Comparison of ENCODE assay signal across 13 cellular contexts in genomic region chr1:226987623-226988336, GRCh38. TPM values are rescaled to one million over a fixed set of nuclear protein-coding genes. Genes with fewer than 3 reads are reported as not detected.
DNase-seq lines count a peak whose midpoint lies in the region; ATAC-seq and TF ChIP-seq lines count a peak whose summit lies in the region.
"Had no signal": no experiment of that assay in that cellular context is flagged by ENCODE, and none has a peak within 500 bp of the region (broad histone marks: within the 10 kb centered on the region; RNA-seq: fewer than 3 reads in every experiment).

No MANE protein-coding gene starts in this region.

- no peak for TF ChIP-seq POLR2A in heart left ventricle (IDR thresholded peaks at IDR 0.05)

- H3K27me3 ChIP-seq in heart left ventricle (no peaks in the 10 kb centered on the region), esophagus (ENCODE audit: control insufficient read depth in 1 of 2, insufficient read depth in 2 of 2, low read length in 2 of 2) (no peaks in the 10 kb centered on the region), neural progenitor cell (no peaks in the 10 kb centered on the region)
- H3K27me3 ChIP-seq: MG63, SJSA1 had no signal

- H3K4me1 ChIP-seq in heart left ventricle = peaks cover 0 to 82% (median 40%) of the 10 kb centered on the region in 12 donors
- H3K4me1 ChIP-seq in esophagus (ENCODE audit: control insufficient read depth in 2 of 2, insufficient read depth in 2 of 2, low read length in 1 of 2) = peaks cover 4 to 7% of the 10 kb centered on the region in 2 donors
- H3K4me1 ChIP-seq in neural progenitor cell = peaks cover 16% of the 10 kb centered on the region
- H3K4me1 ChIP-seq: SJSA1 had no signal

- DNase-seq in heart left ventricle (no peak), left cardiac atrium (no peak), neural progenitor cell (ENCODE audit: low spot score) (no peak), NCI-H524 treated with DMSO at 0.1 percent for 48 hours (lab: John Stamatoyannopoulos, UW) (no peak), AG20443 (ENCODE audit: low spot score) (no peak), anterior cingulate cortex (lab: John Stamatoyannopoulos, UW) (no peak)
- DNase-seq in effector CD4-positive, alpha-beta T cell = no peak
- DNase-seq: kidney glomerular epithelial cell, MG63, NCI-H2081 treated with DMSO at 0.1 percent for 48 hours, WERI-Rb-1 had no signal

- TF ChIP-seq CTCF in heart left ventricle (IDR thresholded peaks at IDR 0.05) = no peak
- TF ChIP-seq CTCF in neural progenitor cell (IDR thresholded peaks at IDR 0.05) = no peak

- peaks cover 18% of the 10 kb centered on the region for H3F3A ChIP-seq in neural progenitor cell (ENCODE audit: low read depth)

- intact Hi-C loops in heart left ventricle (cut with DNase I) (loop anchor here in 4 of 10 donors (5.0 kb wide), 4 partner anchors 45 to 75 kb away; partner anchors contain the start of gene COQ8A (in 1 of the 4)), left cardiac atrium (cut with DNase I) (loop anchor here in 1 of 2 donors (5.0 kb wide), 1 partner anchor 70 kb away; no protein-coding TSS in a partner anchor)

- H3K9me3 ChIP-seq in heart left ventricle (no peaks in the 10 kb centered on the region), esophagus (ENCODE audit: control insufficient read depth in 2 of 2, insufficient read depth in 1 of 2, low read depth in 1 of 2, low read length in 1 of 2) (no peaks in the 10 kb centered on the region), neural progenitor cell (ENCODE audit: low read depth) (no peaks in the 10 kb centered on the region)
- H3K9me3 ChIP-seq: MG63, SJSA1 had no signal

- no peak overlapping the region for H3K9ac ChIP-seq in neural progenitor cell

- H3K4me1 Mint-ChIP-seq in neural progenitor cell = peaks cover 12% of the 10 kb centered on the region

- H3K36me3 ChIP-seq in heart left ventricle (peaks cover 0 to 58% (median 40%) of the 10 kb centered on the region in 9 donors), esophagus (ENCODE audit: control insufficient read depth in 2 of 2, insufficient read depth in 2 of 2, low read length in 1 of 2) (peaks cover 2 to 34% of the 10 kb centered on the region in 2 donors), neural progenitor cell (no peaks in the 10 kb centered on the region)
- H3K36me3 ChIP-seq: WERI-Rb-1 had no signal

- no peaks in the 10 kb centered on the region for H3K79me2 ChIP-seq in neural progenitor cell (ENCODE audit: low read depth)

- ATAC-seq in heart left ventricle = no peak
- no peak for ATAC-seq in left cardiac atrium

- no peak overlapping the region for H2AFZ ChIP-seq in neural progenitor cell (replicated peaks)

- H3K4me3 ChIP-seq in heart left ventricle (no peak overlapping the region), esophagus (ENCODE audit: low read depth in 1 of 2, low read length in 2 of 2) (no peak overlapping the region), neural progenitor cell (no peak overlapping the region)
- H3K4me3 ChIP-seq: MG63, SJSA1 had no signal

- 75 to 84% (median 80%) methylated on average over 16 of the region's 16 CpGs for WGBS in heart left ventricle, 4 donors
- 77 to 79% methylated on average over 16 of the region's 16 CpGs for WGBS in esophagus, 2 donors

- no peak overlapping the region for H3K27ac Mint-ChIP-seq in neural progenitor cell

- H3K4me2 ChIP-seq in neural progenitor cell = no peak overlapping the region

- H3K9me3 Mint-ChIP-seq in neural progenitor cell = no peaks in the 10 kb centered on the region

- peak overlapping the region in 9 of 12 donors; percentile 23 to 96 (median 56) for H3K27ac ChIP-seq in heart left ventricle
- peak overlapping the region; percentile 44 to 79 for H3K27ac ChIP-seq in esophagus (ENCODE audit: low read depth in 2 of 2, low read length in 1 of 2)
- H3K27ac ChIP-seq in neural progenitor cell = peak overlapping the region; percentile 87
- H3K27ac ChIP-seq: SJSA1, WERI-Rb-1 had no signal

- no peaks in the 10 kb centered on the region for H3K27me3 Mint-ChIP-seq in neural progenitor cell (ENCODE audit: insufficient read depth, low read depth)

- no peaks in the 10 kb centered on the region for H4K20me1 ChIP-seq in neural progenitor cell (ENCODE audit: low read depth)

- H3K36me3 Mint-ChIP-seq in neural progenitor cell = peaks cover 8% of the 10 kb centered on the region

- H3K4me3 Mint-ChIP-seq in neural progenitor cell = no peak overlapping the region

RNA-seq across cellular contexts. Expression of gene COQ8A, which starts 47.7 kb away (rescaled TPM):
- total RNA-seq in heart left ventricle (100 to 1,000 TPM; 141 to 915 (median 310) TPM), left cardiac atrium (100 to 1,000 TPM; 107 to 179 TPM), neural progenitor cell (ENCODE audit: low replicate concordance) (13.8 and 18.8 TPM in 2 replicates)
- polyA plus RNA-seq in heart left ventricle (100 to 1,000 TPM; 193 to 243 TPM), esophagus (10 to 100 TPM; 15.9 to 19.9 TPM)
